ENCODE assay signal across 1 cellular context in the genomic region with DNA sequence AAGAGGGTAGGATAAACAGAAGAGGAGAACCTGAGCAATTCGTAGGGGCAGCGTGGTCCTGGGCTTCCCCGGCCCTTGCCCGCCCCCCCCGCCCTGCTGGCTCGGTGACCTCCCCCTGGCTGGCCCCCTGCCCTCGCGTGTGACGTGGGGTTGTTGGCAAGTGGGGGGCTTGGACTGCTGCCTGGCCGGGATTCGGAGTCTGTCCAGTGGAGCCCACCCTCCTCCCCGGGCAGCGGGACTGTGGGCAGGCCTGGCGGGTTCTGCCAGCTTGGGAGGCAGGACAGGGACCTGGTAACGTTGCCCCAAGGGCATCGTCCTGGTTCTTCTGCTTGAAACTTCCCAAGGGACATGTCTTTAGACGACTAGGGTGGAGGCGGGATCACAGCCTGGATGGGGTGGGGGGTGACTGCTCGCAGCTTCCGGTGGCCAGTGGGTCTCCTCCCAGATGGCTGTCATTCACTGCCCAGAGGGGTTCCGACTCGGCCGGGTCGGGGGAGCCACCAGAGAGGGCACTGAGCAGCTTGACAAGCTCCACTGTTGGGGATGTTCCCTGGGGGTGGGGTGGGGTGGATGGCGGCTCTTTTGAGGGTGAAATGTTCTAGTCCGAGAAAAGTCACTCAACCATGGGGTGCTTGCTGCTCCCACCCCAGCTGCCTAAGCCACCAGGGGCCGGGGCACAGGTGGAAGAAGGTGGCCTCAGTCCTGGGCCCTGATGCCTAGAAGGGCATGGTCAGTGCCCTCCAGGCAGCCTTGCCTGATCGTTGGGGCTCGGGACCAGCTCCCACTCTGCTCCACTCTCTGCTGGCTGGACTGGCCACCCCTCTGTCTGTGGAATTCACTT.
TF ChIP-seq lines count a peak whose summit lies in the region.

No MANE protein-coding gene starts in this region.

TF ChIP-seq in HCT116, 20 proteins besides CTCF, POLR2A, EP300 and RAD21 (continued from another document):
- TF ChIP-seq, protein P1, sequence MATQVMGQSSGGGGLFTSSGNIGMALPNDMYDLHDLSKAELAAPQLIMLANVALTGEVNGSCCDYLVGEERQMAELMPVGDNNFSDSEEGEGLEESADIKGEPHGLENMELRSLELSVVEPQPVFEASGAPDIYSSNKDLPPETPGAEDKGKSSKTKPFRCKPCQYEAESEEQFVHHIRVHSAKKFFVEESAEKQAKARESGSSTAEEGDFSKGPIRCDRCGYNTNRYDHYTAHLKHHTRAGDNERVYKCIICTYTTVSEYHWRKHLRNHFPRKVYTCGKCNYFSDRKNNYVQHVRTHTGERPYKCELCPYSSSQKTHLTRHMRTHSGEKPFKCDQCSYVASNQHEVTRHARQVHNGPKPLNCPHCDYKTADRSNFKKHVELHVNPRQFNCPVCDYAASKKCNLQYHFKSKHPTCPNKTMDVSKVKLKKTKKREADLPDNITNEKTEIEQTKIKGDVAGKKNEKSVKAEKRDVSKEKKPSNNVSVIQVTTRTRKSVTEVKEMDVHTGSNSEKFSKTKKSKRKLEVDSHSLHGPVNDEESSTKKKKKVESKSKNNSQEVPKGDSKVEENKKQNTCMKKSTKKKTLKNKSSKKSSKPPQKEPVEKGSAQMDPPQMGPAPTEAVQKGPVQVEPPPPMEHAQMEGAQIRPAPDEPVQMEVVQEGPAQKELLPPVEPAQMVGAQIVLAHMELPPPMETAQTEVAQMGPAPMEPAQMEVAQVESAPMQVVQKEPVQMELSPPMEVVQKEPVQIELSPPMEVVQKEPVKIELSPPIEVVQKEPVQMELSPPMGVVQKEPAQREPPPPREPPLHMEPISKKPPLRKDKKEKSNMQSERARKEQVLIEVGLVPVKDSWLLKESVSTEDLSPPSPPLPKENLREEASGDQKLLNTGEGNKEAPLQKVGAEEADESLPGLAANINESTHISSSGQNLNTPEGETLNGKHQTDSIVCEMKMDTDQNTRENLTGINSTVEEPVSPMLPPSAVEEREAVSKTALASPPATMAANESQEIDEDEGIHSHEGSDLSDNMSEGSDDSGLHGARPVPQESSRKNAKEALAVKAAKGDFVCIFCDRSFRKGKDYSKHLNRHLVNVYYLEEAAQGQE (IDR thresholded peaks at IDR 0.05; ENCODE audit: low read depth), result no peak
- TF ChIP-seq ZFX (IDR thresholded peaks at IDR 0.05) (no peak), EZH2 (IDR thresholded peaks at IDR 0.05) (no peak), SRF (IDR thresholded peaks at IDR 0.05; ENCODE audit: low read depth) (no peak)
